13 cellular contexts compared by ENCODE assay signal in the genomic region with DNA sequence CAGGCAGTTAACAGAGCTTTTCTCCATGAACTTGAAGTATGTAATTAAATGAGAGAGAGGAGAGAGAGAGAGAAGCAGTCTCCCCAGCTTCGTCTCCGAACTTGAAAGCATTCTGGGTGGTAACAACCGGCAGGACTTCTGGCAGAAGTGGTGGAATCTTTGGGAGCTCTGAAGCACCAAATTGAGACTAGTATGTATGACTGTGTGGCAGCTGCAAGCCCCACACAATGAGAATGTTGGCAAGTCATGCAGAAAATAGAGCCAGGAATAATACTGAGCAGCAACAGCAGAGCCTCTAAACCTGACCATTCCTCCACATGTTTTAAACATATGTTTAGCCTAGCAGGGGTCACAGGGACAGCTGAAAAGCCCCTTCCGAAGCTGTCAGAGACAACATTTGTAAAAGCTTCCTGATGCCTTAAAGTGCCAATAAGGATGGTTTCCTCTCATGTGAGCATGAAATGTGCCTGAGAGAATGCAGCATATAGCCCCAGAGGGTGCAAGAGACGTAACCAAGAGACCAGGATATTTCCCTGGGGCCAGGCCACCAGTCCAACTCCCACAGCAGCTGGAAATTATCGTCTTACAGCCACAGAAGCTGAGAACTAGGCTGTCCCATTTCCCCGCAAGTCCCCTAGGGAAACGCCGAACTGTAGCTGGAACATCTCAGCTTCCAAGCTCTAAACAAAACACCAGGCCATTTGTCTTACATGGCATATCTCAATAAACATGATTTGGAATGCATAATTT.
DNase-seq lines count a peak whose midpoint lies in the region; ATAC-seq and TF ChIP-seq lines count a peak whose summit lies in the region.
"Had no signal": no experiment of that assay in that cellular context is flagged by ENCODE, and none has a peak within 500 bp of the region (broad histone marks: within the 10 kb centered on the region; RNA-seq: fewer than 3 reads in every experiment).

No MANE protein-coding gene starts in this region.

- H3K36me3 ChIP-seq in left ventricle myocardium inferior = no peaks in the 10 kb centered on the region
- H3K36me3 ChIP-seq in rectal smooth muscle tissue (ENCODE audit: control insufficient read depth, insufficient read depth, low read length) = no peaks in the 10 kb centered on the region
- H3K36me3 ChIP-seq: adrenal gland had no signal

- peak overlapping the region; percentile 42 for H3K4me3 ChIP-seq in left ventricle myocardium inferior
- H3K4me3 ChIP-seq in rectal smooth muscle tissue (ENCODE audit: low read length) = no peak overlapping the region
- H3K4me3 ChIP-seq: adrenal gland had no signal

- no peaks in the 10 kb centered on the region for H3K27me3 Mint-ChIP-seq in brain

- peak; percentile 72 for DNase-seq in AG20443 (ENCODE audit: low spot score)
- DNase-seq in left ventricle myocardium inferior = peak; percentile 64
- DNase-seq: GDM1, NCI-H1417, T1000 had no signal

- peak overlapping the region in 3 of 5 experiments; percentile 43 to 94 (median 89) for H3K27ac Mint-ChIP-seq in brain
- H3K27ac Mint-ChIP-seq: B cell had no signal

- H3K36me3 Mint-ChIP-seq in brain = no peaks in the 10 kb centered on the region

- H3K27me3 ChIP-seq in left ventricle myocardium inferior (ENCODE audit: low read depth) (no peaks in the 10 kb centered on the region), rectal smooth muscle tissue (ENCODE audit: control insufficient read depth, insufficient read depth, low read length) (no peaks in the 10 kb centered on the region)
- H3K27me3 ChIP-seq: adrenal gland had no signal

- H3K9me3 Mint-ChIP-seq in brain = no peaks in the 10 kb centered on the region

- ATAC-seq in HG02678 (IDR thresholded peaks at IDR 0.05; ENCODE audit: unreplicated experiment) = no peak
- ATAC-seq in GM18909 (IDR thresholded peaks at IDR 0.05; ENCODE audit: poor library complexity, unreplicated experiment) = no peak
- ATAC-seq in HG03039 (IDR thresholded peaks at IDR 0.05; ENCODE audit: unreplicated experiment) = no peak
- ATAC-seq in HG03095 (IDR thresholded peaks at IDR 0.05; ENCODE audit: unreplicated experiment) = no peak

- TF ChIP-seq CTCF in brain (conservative IDR thresholded peaks at IDR 0.05) (no peak), left ventricle myocardium inferior (IDR thresholded peaks at IDR 0.05; ENCODE audit: borderline replicate concordance) (no peak)

- peak overlapping the region in 3 of 5 experiments; percentile 20 to 63 (median 43) for H3K4me3 Mint-ChIP-seq in brain
- H3K4me3 Mint-ChIP-seq: B cell had no signal

- no peaks in the 10 kb centered on the region for H3K9me3 ChIP-seq in left ventricle myocardium inferior (replicated peaks)
- H3K9me3 ChIP-seq: adrenal gland had no signal

- no peak overlapping the region for H3K9ac ChIP-seq in rectal smooth muscle tissue (ENCODE audit: low read length)

- intact Hi-C loops in left ventricle myocardium inferior (cut with micrococcal nuclease) = no loop called here

- H3K4me1 ChIP-seq in left ventricle myocardium inferior = peaks cover 33% of the 10 kb centered on the region
- peaks cover 4% of the 10 kb centered on the region for H3K4me1 ChIP-seq in rectal smooth muscle tissue (ENCODE audit: control insufficient read depth, insufficient read depth, low read length)
- H3K4me1 ChIP-seq: adrenal gland had no signal

- peak overlapping the region; percentile 82 for H3K27ac ChIP-seq in left ventricle myocardium inferior (replicated peaks)
- H3K27ac ChIP-seq in rectal smooth muscle tissue (ENCODE audit: low read depth, low read length) = peak overlapping the region; percentile 47

- peaks cover 37% of the 10 kb centered on the region for H3K4me1 Mint-ChIP-seq in brain
- H3K4me1 Mint-ChIP-seq: B cell had no signal
